21 cellular contexts compared by ENCODE assay signal in the genomic region with DNA sequence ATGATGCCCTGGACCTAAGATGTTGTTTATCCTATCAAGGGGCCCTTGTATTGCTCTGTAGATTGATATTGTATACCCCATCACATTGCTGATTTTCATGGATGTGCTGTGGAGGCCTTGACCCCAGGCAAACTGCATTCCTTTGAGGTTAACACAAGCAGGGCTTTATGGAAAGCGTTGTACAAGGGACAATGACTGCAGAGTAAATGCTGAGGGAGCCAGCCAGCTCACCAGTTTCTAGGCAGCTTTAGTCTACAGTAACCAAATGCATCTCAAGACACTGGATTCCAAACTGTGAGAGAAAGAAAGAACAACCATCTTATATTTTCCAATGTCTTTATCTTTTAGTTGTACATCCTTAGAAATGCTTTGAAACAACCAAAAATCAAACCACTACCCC. TPM values are rescaled to one million over a fixed set of nuclear protein-coding genes. Genes with fewer than 3 reads are reported as not detected.
DNase-seq lines count a peak whose midpoint lies in the region; ATAC-seq and TF ChIP-seq lines count a peak whose summit lies in the region.
"Had no signal": no experiment of that assay in that cellular context is flagged by ENCODE, and none has a peak within 500 bp of the region (broad histone marks: within the 10 kb centered on the region; RNA-seq: fewer than 3 reads in every experiment).

No MANE protein-coding gene starts in this region.

- CTCF ChIA-PET in WTC11 (lab: Charles Lee): no interaction called here

- peak overlapping the region; percentile 55 for H2AFZ ChIP-seq in neuronal stem cell (ENCODE audit: low read length)

- H3K36me3 ChIP-seq in neuronal stem cell (replicated peaks in 1 of 2; ENCODE audit: control insufficient read depth in 2 of 2, insufficient read depth in 2 of 2, low read length in 2 of 2): no peaks in the 10 kb centered on the region
- H3K36me3 ChIP-seq: Peyer's patch had no signal

- H3K4me1 ChIP-seq in neuronal stem cell (ENCODE audit: control insufficient read depth in 2 of 2, insufficient read depth in 1 of 2, low read depth in 1 of 2, low read length in 2 of 2): peaks cover 3 to 6% of the 10 kb centered on the region in 2 donors
- H3K4me1 ChIP-seq: Peyer's patch had no signal

- H3K4me1 Mint-ChIP-seq in WTC11: peaks cover 19% of the 10 kb centered on the region
- H3K4me1 Mint-ChIP-seq: IgD-negative memory B cell had no signal

- intact Hi-C loops in cardiac septum (cut with DNase I): no loop called here

- H4K91ac ChIP-seq in neuronal stem cell (ENCODE audit: low read depth, low read length, poor library complexity): no peak overlapping the region

- peak overlapping the region; percentile 58 for H2BK12ac ChIP-seq in neuronal stem cell (ENCODE audit: low read length)

- no peak overlapping the region for H3K4ac ChIP-seq in neuronal stem cell (ENCODE audit: low read length)

- no peaks in the 10 kb centered on the region for H3K27me3 ChIP-seq in neuronal stem cell (ENCODE audit: control insufficient read depth in 3 of 3, insufficient read depth in 3 of 3, low read depth in 1 of 3, low read length in 3 of 3)
- H3K27me3 ChIP-seq: Peyer's patch had no signal

- ATAC-seq in WTC11: peak; percentile 24; the same call in 1 of the 2 replicates

- H3K4me2 ChIP-seq in neuronal stem cell (ENCODE audit: insufficient read depth, low read length, poor library complexity, severe bottlenecking): no peak overlapping the region

- TF ChIP-seq CTCF in WTC11 (IDR thresholded peaks at IDR 0.05): no peak

- no peak overlapping the region for H3K4me3 ChIP-seq in neuronal stem cell (ENCODE audit: low read length in 2 of 2)
- H3K4me3 ChIP-seq: Peyer's patch had no signal

- no peak overlapping the region for H3K14ac ChIP-seq in neuronal stem cell (ENCODE audit: low read length)

- H3K27ac ChIP-seq in neuronal stem cell (replicated peaks; ENCODE audit: low read length): no peak overlapping the region
- H3K27ac ChIP-seq: C4-2B, Peyer's patch had no signal

- H2AK5ac ChIP-seq in neuronal stem cell (ENCODE audit: low read depth, low read length): no peak overlapping the region

- peak; percentile 3 for DNase-seq in AG08396 (ENCODE audit: low spot score)
- DNase-seq in WTC11 (ENCODE audit: low spot score): no peak
- peak; percentile 80 for DNase-seq in islet precursor cell
- no peak for DNase-seq in neuronal stem cell (ENCODE audit: low spot score)
- DNase-seq in COR-L47 (lab: John Stamatoyannopoulos, UW): no peak
- no peak for DNase-seq in cardiac septum (ENCODE audit: low spot score)
- no peak for DNase-seq in activated CD4-positive, CD25-positive, alpha-beta regulatory T cell (lab: John Stamatoyannopoulos, UW)
- DNase-seq: 8988T, EL, HCEC 1CT, Karpas-422, NCI-H1417, NCI-H1694 treated with DMSO at 0.1 percent for 48 hours, NCI-H2081 treated with DMSO at 0.1 percent for 48 hours, NCI-H2171 treated with DMSO at 0.1 percent for 48 hours, NCI-H524 treated with DMSO at 0.1 percent for 48 hours, NCI-H82, Peyer's patch had no signal

- no peak overlapping the region for H4K8ac ChIP-seq in neuronal stem cell (ENCODE audit: low read depth, low read length)

- H3K9me3 ChIP-seq in neuronal stem cell (replicated peaks in 1 of 2; ENCODE audit: control insufficient read depth in 2 of 2, insufficient read depth in 1 of 2, low read depth in 1 of 2, low read length in 2 of 2): peaks cover 0 to 7% of the 10 kb centered on the region in 2 donors
- H3K9me3 ChIP-seq: Peyer's patch had no signal

- H3K27ac Mint-ChIP-seq in WTC11: peak overlapping the region; percentile 50; the same call in 1 of the 2 replicates
- H3K27ac Mint-ChIP-seq: IgD-negative memory B cell had no signal

- POLR2A ChIA-PET in WTC11 (lab: Charles Lee): no interaction called here

- no peak overlapping the region for H2BK15ac ChIP-seq in neuronal stem cell (ENCODE audit: low read length)

- H3K18ac ChIP-seq in neuronal stem cell (ENCODE audit: low read length): no peak overlapping the region

- no peak overlapping the region for H3K23ac ChIP-seq in neuronal stem cell (ENCODE audit: low read depth, low read length, poor library complexity)

- peaks cover 31% of the 10 kb centered on the region for H3K9me3 Mint-ChIP-seq in WTC11

- H3K4me3 Mint-ChIP-seq in WTC11: no peak overlapping the region
- H3K4me3 Mint-ChIP-seq: IgD-negative memory B cell had no signal

- H3K79me1 ChIP-seq in neuronal stem cell (ENCODE audit: low read depth, low read length): no peaks in the 10 kb centered on the region

- no peaks in the 10 kb centered on the region for H3K27me3 Mint-ChIP-seq in WTC11 (ENCODE audit: low read depth)
- H3K27me3 Mint-ChIP-seq: IgD-negative memory B cell had no signal

- H3K36me3 Mint-ChIP-seq in WTC11: peaks cover 16% of the 10 kb centered on the region; the same call in 1 of the 2 replicates
- H3K36me3 Mint-ChIP-seq: IgD-negative memory B cell had no signal

- H2BK120ac ChIP-seq in neuronal stem cell (ENCODE audit: low read depth, low read length): no peak overlapping the region

- H2BK5ac ChIP-seq in neuronal stem cell (ENCODE audit: low read length): no peak overlapping the region

- H3K9ac ChIP-seq in neuronal stem cell (ENCODE audit: low read depth, low read length, poor library complexity): no peak overlapping the region

- WGBS in neuronal stem cell (ENCODE audit: extremely low coverage in 2 of 2, insufficient read length in 2 of 2, insufficient replicate concordance in 1 of 2), 2 donors: no CpG with 5 or more reads among the region's 1 CpG

TF ChIP-seq in WTC11, 78 proteins besides CTCF, POLR2A, EP300 and RAD21 (continues in another document):
- no peak for TF ChIP-seq HMGXB4 (CRISPR knock-in tag; IDR thresholded peaks at IDR 0.05)
- no peak for TF ChIP-seq RORB (CRISPR knock-in tag; IDR thresholded peaks at IDR 0.05)
- no peak for TF ChIP-seq ZNF219 (CRISPR knock-in tag; IDR thresholded peaks at IDR 0.05; ENCODE audit: borderline replicate concordance)
- no peak for TF ChIP-seq JAZF1 (CRISPR knock-in tag; IDR thresholded peaks at IDR 0.05)
- no peak for TF ChIP-seq SP1 (CRISPR knock-in tag; conservative IDR thresholded peaks at IDR 0.05)
- no peak for TF ChIP-seq CREM (CRISPR knock-in tag; IDR thresholded peaks at IDR 0.05)
- TF ChIP-seq SMAD4 (CRISPR knock-in tag; IDR thresholded peaks at IDR 0.05): no peak
- TF ChIP-seq, protein P1, sequence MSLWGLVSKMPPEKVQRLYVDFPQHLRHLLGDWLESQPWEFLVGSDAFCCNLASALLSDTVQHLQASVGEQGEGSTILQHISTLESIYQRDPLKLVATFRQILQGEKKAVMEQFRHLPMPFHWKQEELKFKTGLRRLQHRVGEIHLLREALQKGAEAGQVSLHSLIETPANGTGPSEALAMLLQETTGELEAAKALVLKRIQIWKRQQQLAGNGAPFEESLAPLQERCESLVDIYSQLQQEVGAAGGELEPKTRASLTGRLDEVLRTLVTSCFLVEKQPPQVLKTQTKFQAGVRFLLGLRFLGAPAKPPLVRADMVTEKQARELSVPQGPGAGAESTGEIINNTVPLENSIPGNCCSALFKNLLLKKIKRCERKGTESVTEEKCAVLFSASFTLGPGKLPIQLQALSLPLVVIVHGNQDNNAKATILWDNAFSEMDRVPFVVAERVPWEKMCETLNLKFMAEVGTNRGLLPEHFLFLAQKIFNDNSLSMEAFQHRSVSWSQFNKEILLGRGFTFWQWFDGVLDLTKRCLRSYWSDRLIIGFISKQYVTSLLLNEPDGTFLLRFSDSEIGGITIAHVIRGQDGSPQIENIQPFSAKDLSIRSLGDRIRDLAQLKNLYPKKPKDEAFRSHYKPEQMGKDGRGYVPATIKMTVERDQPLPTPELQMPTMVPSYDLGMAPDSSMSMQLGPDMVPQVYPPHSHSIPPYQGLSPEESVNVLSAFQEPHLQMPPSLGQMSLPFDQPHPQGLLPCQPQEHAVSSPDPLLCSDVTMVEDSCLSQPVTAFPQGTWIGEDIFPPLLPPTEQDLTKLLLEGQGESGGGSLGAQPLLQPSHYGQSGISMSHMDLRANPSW (CRISPR knock-in tag; conservative IDR thresholded peaks at IDR 0.05; ENCODE audit: low read depth): no peak
- no peak for TF ChIP-seq MYBL2 (CRISPR knock-in tag; IDR thresholded peaks at IDR 0.05)
- no peak for TF ChIP-seq SOX15 (CRISPR knock-in tag; IDR thresholded peaks at IDR 0.05)

RNA-seq across cellular contexts. Expression of gene EDNRB, which starts 34.1 kb away (rescaled TPM):
- total RNA-seq in WTC11 (2021) (55.8 to 142 TPM (median 142 TPM) in 3 replicates), cardiac septum (21.7 TPM)
- polyA plus RNA-seq in neuronal stem cell (2013, experiment 1 of 2): 2.1 TPM
- 2.3 TPM for polyA plus RNA-seq in neuronal stem cell (2013, experiment 2 of 2)
- total RNA-seq: HT1080 had no signal
- polyA plus RNA-seq: IgD-negative memory B cell had no signal

Comparison
In these comparisons a context has a peak if more than half of its experiments do, and no peak if none do; other contexts are left out.
1. DNase-seq: peak in AG08396 (single experiment) and islet precursor cell (single experiment); none in WTC11 (single experiment), neuronal stem cell (single experiment), COR-L47 (single experiment), cardiac septum (single experiment) and activated CD4-positive, CD25-positive, alpha-beta regulatory T cell (0 of 4).